8 cellular contexts compared by ENCODE assay signal in genomic region chr2:184596819-184597411, GRCh38. TPM values are rescaled to one million over a fixed set of nuclear protein-coding genes. Genes with fewer than 3 reads are reported as not detected.
A peak's percentile ranks its signal among the peaks of the same experiment; 100 is the strongest.
DNase-seq lines count a peak whose midpoint lies in the region; ATAC-seq and TF ChIP-seq lines count a peak whose summit lies in the region.

No MANE protein-coding gene starts in this region.

- no peak for TF ChIP-seq CTCF in GM20000 (IDR thresholded peaks at IDR 0.05; ENCODE audit: extremely low read depth, missing control alignments)
- no peak for TF ChIP-seq CTCF in CD8-positive, alpha-beta T cell (IDR thresholded peaks at IDR 0.05)

- 73 to 77% methylated on average over 3 to 5 of the region's 5 CpGs for WGBS in ectodermal cell, 2 experiments

- H3K9me3 ChIP-seq in ectodermal cell (ENCODE audit: control insufficient read depth, low read length): no peaks in the 10 kb centered on the region
- no peaks in the 10 kb centered on the region for H3K9me3 ChIP-seq in CD8-positive, alpha-beta T cell (ENCODE audit: low read length)

- peaks cover 22 to 31% of the 10 kb centered on the region in 2 donors for H3K27me3 Mint-ChIP-seq in natural killer cell treated with Interleukin-12 subunit alpha and Interleukin-12 subunit beta and Interleukin-15 and Interleukin-18, amount 100 ng/mL, for 72 hours
- H3K27me3 Mint-ChIP-seq in CD8-positive, alpha-beta T cell (ENCODE audit: low read depth): peaks cover 40% of the 10 kb centered on the region

- POLR2A ChIA-PET in CD8-positive, alpha-beta T cell (lab: Charles Lee): no interaction called here

- H3K27ac Mint-ChIP-seq in natural killer cell treated with Interleukin-12 subunit alpha and Interleukin-12 subunit beta and Interleukin-15 and Interleukin-18, amount 100 ng/mL, for 72 hours: peak overlapping the region in 1 of 2 donors; percentile 40
- no peak overlapping the region for H3K27ac Mint-ChIP-seq in CD8-positive, alpha-beta T cell

- CTCF ChIA-PET in CD8-positive, alpha-beta T cell (lab: Charles Lee): no interaction called here

- H3K36me3 ChIP-seq in ectodermal cell (ENCODE audit: control insufficient read depth, insufficient read depth, low read length): no peaks in the 10 kb centered on the region
- no peaks in the 10 kb centered on the region for H3K36me3 ChIP-seq in CD8-positive, alpha-beta T cell (ENCODE audit: insufficient read depth, low read length)

- peaks cover 42% of the 10 kb centered on the region for H3K27me3 ChIP-seq in ectodermal cell (ENCODE audit: control insufficient read depth, insufficient read depth, low read length, poor library complexity, severe bottlenecking)
- H3K27me3 ChIP-seq in CD8-positive, alpha-beta T cell (ENCODE audit: insufficient read depth, low read length): peaks cover 12% of the 10 kb centered on the region

- intact Hi-C loops in CD8-positive, alpha-beta T cell (cut with DNase I, micrococcal nuclease): no loop called here

- DNase-seq in AG08395 (ENCODE audit: low spot score): peak; percentile 8
- DNase-seq in GM20000 (ENCODE audit: low spot score): peak; percentile 27
- peak; percentile 72 to 94 for DNase-seq in NOMO-1 (lab: John Stamatoyannopoulos, UW; ENCODE audit: unreplicated experiment in 2 of 2)
- DNase-seq in natural killer cell treated with Interleukin-12 subunit alpha and Interleukin-12 subunit beta and Interleukin-15 and Interleukin-18, amount 100 ng/mL, for 72 hours (ENCODE audit: low spot score): no peak
- DNase-seq in CD8-positive, alpha-beta T cell: no peak

- peak overlapping the region; percentile 19 for H3K27ac ChIP-seq in ectodermal cell (ENCODE audit: insufficient read depth, low read depth, low read length, poor library complexity, severe bottlenecking)
- H3K27ac ChIP-seq in CD8-positive, alpha-beta T cell (ENCODE audit: low read depth, low read length): no peak overlapping the region

- no peaks in the 10 kb centered on the region for H3K4me1 Mint-ChIP-seq in natural killer cell treated with Interleukin-12 subunit alpha and Interleukin-12 subunit beta and Interleukin-15 and Interleukin-18, amount 100 ng/mL, for 72 hours (ENCODE audit: low read depth in 2 of 2)
- peaks cover 15% of the 10 kb centered on the region for H3K4me1 Mint-ChIP-seq in CD8-positive, alpha-beta T cell (ENCODE audit: low read depth)

- H3K4me3 Mint-ChIP-seq in natural killer cell treated with Interleukin-12 subunit alpha and Interleukin-12 subunit beta and Interleukin-15 and Interleukin-18, amount 100 ng/mL, for 72 hours: peak overlapping the region; percentile 53
- H3K4me3 Mint-ChIP-seq in CD8-positive, alpha-beta T cell: no peak overlapping the region

- H3K36me3 Mint-ChIP-seq in natural killer cell treated with Interleukin-12 subunit alpha and Interleukin-12 subunit beta and Interleukin-15 and Interleukin-18, amount 100 ng/mL, for 72 hours: peaks cover 17% of the 10 kb centered on the region
- no peaks in the 10 kb centered on the region for H3K36me3 Mint-ChIP-seq in CD8-positive, alpha-beta T cell

- no peak for ATAC-seq in natural killer cell treated with Interleukin-12 subunit alpha and Interleukin-12 subunit beta and Interleukin-15 and Interleukin-18, amount 100 ng/mL, for 72 hours
- ATAC-seq in CD8-positive, alpha-beta T cell: no peak
- no peak for ATAC-seq in HG02973 (IDR thresholded peaks at IDR 0.05; ENCODE audit: unreplicated experiment)
- no peak for ATAC-seq in HG02970 (IDR thresholded peaks at IDR 0.05; ENCODE audit: low FRiP score, unreplicated experiment)

- H3K4me3 ChIP-seq in ectodermal cell (ENCODE audit: insufficient read depth, low read depth, low read length): peak overlapping the region; percentile 59
- H3K4me3 ChIP-seq in CD8-positive, alpha-beta T cell (ENCODE audit: low read depth, low read length): no peak overlapping the region

- no peaks in the 10 kb centered on the region for H3K4me1 ChIP-seq in ectodermal cell (ENCODE audit: control insufficient read depth, insufficient read depth, low read length)
- peaks cover 10% of the 10 kb centered on the region for H3K4me1 ChIP-seq in CD8-positive, alpha-beta T cell (ENCODE audit: insufficient read depth, low read length)

- H3K9me3 Mint-ChIP-seq in natural killer cell treated with Interleukin-12 subunit alpha and Interleukin-12 subunit beta and Interleukin-15 and Interleukin-18, amount 100 ng/mL, for 72 hours: peaks cover 15% of the 10 kb centered on the region
- H3K9me3 Mint-ChIP-seq in CD8-positive, alpha-beta T cell: peaks cover 6% of the 10 kb centered on the region

RNA-seq across cellular contexts. Expression of gene ZNF804A, which starts 1.4 kb away (rescaled TPM):
- 0.28 TPM for polyA plus RNA-seq in ectodermal cell (2013, experiment 1 of 4)
- polyA plus RNA-seq in ectodermal cell (2013, experiment 2 of 4): 0.16 TPM
- polyA plus RNA-seq in ectodermal cell (2013, experiment 3 of 4): 0.43 TPM
- polyA plus RNA-seq in ectodermal cell (2013, experiment 4 of 4): 0.16 TPM
- under 1 TPM in 1 of 2 donors, not detected in 1; 0.08 TPM for total RNA-seq in natural killer cell treated with Interleukin-12 subunit alpha and Interleukin-12 subunit beta and Interleukin-15 and Interleukin-18, amount 100 ng/mL, for 72 hours
- total RNA-seq in CD8-positive, alpha-beta T cell: not detected

Comparison
In these comparisons a context has a peak if more than half of its experiments do, and no peak if none do; other contexts are left out.
1. DNase-seq: peak in AG08395 (single experiment), GM20000 (single experiment) and NOMO-1 (2 of 2); none in natural killer cell treated with Interleukin-12 subunit alpha and Interleukin-12 subunit beta and Interleukin-15 and Interleukin-18, amount 100 ng/mL, for 72 hours (single experiment) and CD8-positive, alpha-beta T cell (0 of 7).